8 cellular contexts compared by ENCODE assay signal in the genomic region with DNA sequence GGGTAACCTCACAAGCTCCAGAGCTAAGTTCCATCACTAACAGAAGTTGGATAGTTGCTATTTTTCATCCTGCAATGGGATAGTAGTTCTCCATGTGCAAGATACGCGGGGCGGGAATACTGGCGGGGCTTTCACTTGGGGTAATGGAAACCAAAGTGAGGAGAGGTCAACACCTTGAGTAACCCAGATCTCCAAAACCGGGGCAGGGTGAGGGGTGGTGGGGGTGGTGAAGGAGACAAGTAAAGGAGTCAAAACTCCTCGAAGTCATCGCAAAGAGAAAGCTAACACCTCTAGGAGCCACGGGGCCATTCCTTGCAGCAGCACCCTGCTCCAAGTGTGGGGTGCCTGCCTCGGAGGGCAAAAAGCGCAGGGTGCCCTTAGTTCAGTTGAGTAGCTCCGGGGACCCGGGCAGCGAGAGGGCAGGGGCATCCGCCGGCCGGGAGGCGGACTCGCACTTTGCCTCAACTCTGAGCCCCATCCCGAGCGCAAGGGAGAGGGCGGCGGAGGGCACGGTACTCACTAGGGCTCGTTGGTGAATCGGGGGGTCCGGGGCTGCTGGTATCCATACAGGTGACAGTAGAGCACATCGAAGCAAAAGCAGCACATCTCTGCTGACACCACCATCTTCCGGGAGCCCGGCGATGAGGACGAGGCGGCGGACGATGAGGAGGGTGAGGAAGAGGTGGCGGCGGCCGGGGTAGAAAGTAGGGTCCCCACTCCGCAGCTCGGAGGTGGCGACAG. TPM values are rescaled to one million over a fixed set of nuclear protein-coding genes. Genes with fewer than 3 reads are reported as not detected.
DNase-seq lines count a peak whose midpoint lies in the region; ATAC-seq and TF ChIP-seq lines count a peak whose summit lies in the region.

No MANE protein-coding gene starts in this region.

- H3K9me3 ChIP-seq in CD4-positive, alpha-beta T cell (ENCODE audit: control insufficient read depth, low read length) = no peaks in the 10 kb centered on the region
- H3K9me3 ChIP-seq in effector memory CD4-positive, alpha-beta T cell (ENCODE audit: control insufficient read depth, low read length) = no peaks in the 10 kb centered on the region
- H3K9me3 ChIP-seq in mononuclear cell (ENCODE audit: low read depth, low read length) = no peaks in the 10 kb centered on the region

- peak overlapping the region; percentile 67 for H3K27ac ChIP-seq in CD4-positive, alpha-beta T cell (ENCODE audit: low read depth, low read length)
- H3K27ac ChIP-seq in effector memory CD4-positive, alpha-beta T cell (ENCODE audit: insufficient read depth, low read length, poor library complexity, severe bottlenecking) = peak overlapping the region; percentile 79

- peaks cover 5% of the 10 kb centered on the region for H3K4me1 ChIP-seq in effector memory CD4-positive, alpha-beta T cell (ENCODE audit: control insufficient read depth, insufficient read depth, low read length, poor library complexity, severe bottlenecking)
- H3K4me1 ChIP-seq in mononuclear cell (ENCODE audit: insufficient read depth, low read length) = peaks cover 5% of the 10 kb centered on the region

- CTCF ChIA-PET in CD4-positive, alpha-beta T cell (lab: Charles Lee) = no interaction called here

- POLR2A ChIA-PET in CD4-positive, alpha-beta T cell (lab: Charles Lee) = interaction anchor here (0.7 to 3.2 kb wide), 15 partner anchors 9 to 1364 kb away, joined by 3 to 32 read pairs (median 6); a partner anchor contains a TSS

- intact Hi-C loops in CD4-positive, alpha-beta T cell (cut with DNase I, micrococcal nuclease) = loop anchor here (2.0 to 10.0 kb wide), 6 partner anchors 90 to 782 kb away; a partner anchor contains a TSS

- no peaks in the 10 kb centered on the region for H3K27me3 ChIP-seq in CD4-positive, alpha-beta T cell (ENCODE audit: control insufficient read depth, insufficient read depth, low read length)
- no peaks in the 10 kb centered on the region for H3K27me3 ChIP-seq in effector memory CD4-positive, alpha-beta T cell (replicated peaks; ENCODE audit: control insufficient read depth, insufficient read depth, low read length, poor library complexity, severe bottlenecking)
- no peaks in the 10 kb centered on the region for H3K27me3 ChIP-seq in mononuclear cell (ENCODE audit: insufficient read depth, low read length)

- ATAC-seq in CD4-positive, alpha-beta T cell (ENCODE audit: poor library complexity) = peak; percentile 17
- peak; percentile 16 for ATAC-seq in GM19463 (IDR thresholded peaks at IDR 0.05; ENCODE audit: unreplicated experiment)

- peak in 9 of 10 experiments; percentile 9 to 43 (median 15) for DNase-seq in CD4-positive, alpha-beta T cell
- peak; percentile 3 for DNase-seq in HT1080 (ENCODE audit: low read depth)
- peak; percentile 22 for DNase-seq in activated CD4-positive, alpha-beta T cell treated with anti-CD3 and anti-CD28 coated beads, Interleukin-2, amount 50 U/mL, for 1 hour
- peak in 1 of 3 donors; percentile 1 for DNase-seq in effector memory CD4-positive, alpha-beta T cell
- peak in 5 of 6 experiments; percentile 3 to 53 (median 26) for DNase-seq in stimulated activated naive CD4-positive, alpha-beta T cell (lab: John Stamatoyannopoulos, UW)
- DNase-seq in NCI-H1436 treated with DMSO at 0.1 percent for 48 hours (lab: John Stamatoyannopoulos, UW) = no peak

- no peaks in the 10 kb centered on the region for H3K36me3 ChIP-seq in effector memory CD4-positive, alpha-beta T cell (ENCODE audit: control insufficient read depth, insufficient read depth, low read length)

- H3K4me3 Mint-ChIP-seq in CD4-positive, alpha-beta T cell = peak overlapping the region; percentile 93

- no peaks in the 10 kb centered on the region for H3K27me3 Mint-ChIP-seq in CD4-positive, alpha-beta T cell

- peaks cover 51% of the 10 kb centered on the region for H3K4me1 Mint-ChIP-seq in CD4-positive, alpha-beta T cell (ENCODE audit: low read depth)

- H3K27ac Mint-ChIP-seq in CD4-positive, alpha-beta T cell = peak overlapping the region; percentile 96

- peak overlapping the region; percentile 80 for H3K4me3 ChIP-seq in effector memory CD4-positive, alpha-beta T cell (ENCODE audit: insufficient read depth, low read depth, low read length, poor library complexity, severe bottlenecking)
- H3K4me3 ChIP-seq in mononuclear cell (ENCODE audit: low read length) = peak overlapping the region; percentile 62

- H3K36me3 Mint-ChIP-seq in CD4-positive, alpha-beta T cell (ENCODE audit: low read depth) = peaks cover 24% of the 10 kb centered on the region

- TF ChIP-seq CTCF in CD4-positive, alpha-beta T cell (IDR thresholded peaks at IDR 0.05) = no peak

- no peaks in the 10 kb centered on the region for H3K9me3 Mint-ChIP-seq in CD4-positive, alpha-beta T cell

RNA-seq across cellular contexts. Expression of a gene that starts 0.6 kb away (rescaled TPM):
- 1 to 10 TPM; 7.8 to 7.9 TPM for total RNA-seq in CD4-positive, alpha-beta T cell
- total RNA-seq in HT1080 (2014; rRNA removed; shearing (Covaris generic)) = 12.0 and 12.4 TPM in 2 replicates
- 10.2 and 13.3 TPM in 2 replicates for polyA plus RNA-seq in HT1080 (2015; cell fraction: cytosol; rRNA removed)
- 11.4 and 11.5 TPM in 2 replicates for polyA plus RNA-seq in HT1080 (2015; cell fraction: nucleus; rRNA removed)
- total RNA-seq in mononuclear cell = 14.1 TPM

RNA-seq across cellular contexts. Expression of a gene that starts 41.4 kb away (rescaled TPM):
- total RNA-seq in CD4-positive, alpha-beta T cell = not detected
- total RNA-seq in HT1080 (2014; rRNA removed; shearing (Covaris generic)) = 0.20 and 0.26 TPM in 2 replicates
- 0.10 and 0.12 TPM in 2 replicates for polyA plus RNA-seq in HT1080 (2015; cell fraction: cytosol; rRNA removed)
- 0.27 and 0.45 TPM in 2 replicates for polyA plus RNA-seq in HT1080 (2015; cell fraction: nucleus; rRNA removed)
- not detected for total RNA-seq in mononuclear cell
